ENCODE assay signal across 18 cellular contexts in genomic region chr2:170084820-170085475, GRCh38.
DNase-seq lines count a peak whose midpoint lies in the region; ATAC-seq and TF ChIP-seq lines count a peak whose summit lies in the region.
"Had no signal": no experiment of that assay in that cellular context is flagged by ENCODE, and none has a peak within 500 bp of the region (broad histone marks: within the 10 kb centered on the region; RNA-seq: fewer than 3 reads in every experiment).

No MANE protein-coding gene starts in this region.

- CTCF ChIA-PET in WTC11 (lab: Charles Lee) = interaction anchor here (0.5 to 0.9 kb wide), 2 partner anchors 12 to 632 kb away, joined by 3 read pairs; no protein-coding TSS in a partner anchor

- 88% methylated on average over 1 of the region's 2 CpGs; no CpG with 5 or more reads in 1 of the 2 experiments for WGBS in mesodermal cell (ENCODE audit: insufficient coverage in 2 of 2), 2 experiments

- H3K4me3 Mint-ChIP-seq in activated T-cell treated with anti-CD3 and anti-CD28 coated beads, Interleukin-2, amount 50 U/mL, for 72 hours = no peak overlapping the region
- H3K4me3 Mint-ChIP-seq in WTC11 (no peak overlapping the region), mesothelial cell of epicardium (no peak overlapping the region)

- POLR2A ChIA-PET in WTC11 (lab: Charles Lee) = no interaction called here

- H3K9me3 ChIP-seq in mesodermal cell (ENCODE audit: control insufficient read depth, low read length) = no peaks in the 10 kb centered on the region
- H3K9me3 ChIP-seq: Caco-2 had no signal

- no peaks in the 10 kb centered on the region for H3K27me3 Mint-ChIP-seq in activated T-cell treated with anti-CD3 and anti-CD28 coated beads, Interleukin-2, amount 50 U/mL, for 72 hours (ENCODE audit: low read depth)
- H3K27me3 Mint-ChIP-seq in WTC11 (ENCODE audit: low read depth) (no peaks in the 10 kb centered on the region), mesothelial cell of epicardium (ENCODE audit: low read depth) (no peaks in the 10 kb centered on the region)

- ATAC-seq in activated T-cell treated with anti-CD3 and anti-CD28 coated beads, Interleukin-2, amount 50 U/mL, for 72 hours (replicated peaks in 1 of 2) = peak; percentile 83 to 88
- ATAC-seq in WTC11 (no peak), HG03521 (IDR thresholded peaks at IDR 0.05; ENCODE audit: unreplicated experiment) (no peak), GM18519 (IDR thresholded peaks at IDR 0.05; ENCODE audit: low FRiP score, unreplicated experiment) (no peak)
- ATAC-seq: HCT116, Panc1 had no signal

- no peaks in the 10 kb centered on the region for H3K4me1 Mint-ChIP-seq in activated T-cell treated with anti-CD3 and anti-CD28 coated beads, Interleukin-2, amount 50 U/mL, for 72 hours (ENCODE audit: low read depth)
- peaks cover 25% of the 10 kb centered on the region for H3K4me1 Mint-ChIP-seq in WTC11
- no peaks in the 10 kb centered on the region for H3K4me1 Mint-ChIP-seq in mesothelial cell of epicardium

- DNase-seq in activated T-cell treated with anti-CD3 and anti-CD28 coated beads, Interleukin-2, amount 50 U/mL, for 72 hours = peak; percentile 4 to 22
- DNase-seq in activated T-cell treated with anti-CD3 and anti-CD28 coated beads, Interleukin-2, amount 50 U/mL, for 1 hour = no peak
- DNase-seq in NCI-H460 (ENCODE audit: extremely low read depth, low read depth) = peak; percentile 30
- no peak for DNase-seq in WTC11 (ENCODE audit: low spot score)
- no peak for DNase-seq in mesothelial cell of epicardium (ENCODE audit: low spot score in 2 of 2, unreplicated experiment in 2 of 2)
- DNase-seq: Caco-2, KG1, NCI-H1048, NCI-H1436 treated with DMSO at 0.1 percent for 48 hours, NCI-H2029 treated with DMSO at 0.1 percent for 48 hours, NCI-H510A treated with DMSO at 0.1 percent for 48 hours, NCI-H82 had no signal

- H3K36me3 ChIP-seq in mesodermal cell (ENCODE audit: control insufficient read depth, insufficient read depth, low read length) = peaks cover 14% of the 10 kb centered on the region

- TF ChIP-seq CTCF in WTC11 (IDR thresholded peaks at IDR 0.05) (no peak), mesothelial cell of epicardium (IDR thresholded peaks at IDR 0.05; ENCODE audit: unreplicated experiment) (no peak)

- H3K27ac ChIP-seq in mesodermal cell (ENCODE audit: low read depth, low read length, severe bottlenecking) = peak overlapping the region; percentile 47
- H3K27ac ChIP-seq: HL-60 had no signal

- no peak overlapping the region for H3K27ac Mint-ChIP-seq in activated T-cell treated with anti-CD3 and anti-CD28 coated beads, Interleukin-2, amount 50 U/mL, for 72 hours
- H3K27ac Mint-ChIP-seq in WTC11 (no peak overlapping the region), mesothelial cell of epicardium (no peak overlapping the region)

- H3K36me3 Mint-ChIP-seq in activated T-cell treated with anti-CD3 and anti-CD28 coated beads, Interleukin-2, amount 50 U/mL, for 72 hours (ENCODE audit: insufficient read depth in 2 of 2) = no peaks in the 10 kb centered on the region
- no peaks in the 10 kb centered on the region for H3K36me3 Mint-ChIP-seq in WTC11
- H3K36me3 Mint-ChIP-seq in mesothelial cell of epicardium = peaks cover 7% of the 10 kb centered on the region

- no peak overlapping the region for H3K4me3 ChIP-seq in mesodermal cell (ENCODE audit: extremely low read depth, insufficient read depth, low read length, poor library complexity, severe bottlenecking)

- H3K4me1 ChIP-seq in mesodermal cell (ENCODE audit: control insufficient read depth, insufficient read depth, low read length, poor library complexity, severe bottlenecking) = peaks cover 28% of the 10 kb centered on the region
- H3K4me1 ChIP-seq: Caco-2 had no signal

- no peaks in the 10 kb centered on the region for H3K9me3 Mint-ChIP-seq in activated T-cell treated with anti-CD3 and anti-CD28 coated beads, Interleukin-2, amount 50 U/mL, for 72 hours
- H3K9me3 Mint-ChIP-seq in WTC11 (no peaks in the 10 kb centered on the region), mesothelial cell of epicardium (no peaks in the 10 kb centered on the region)

TF ChIP-seq in WTC11, 78 proteins besides CTCF, POLR2A, EP300 and RAD21:
- TF ChIP-seq FOXP1 (CRISPR knock-in tag; IDR thresholded peaks at IDR 0.05; ENCODE audit: borderline replicate concordance) (no peak), ATF6 (CRISPR knock-in tag; IDR thresholded peaks at IDR 0.05) (no peak), GABPB1 (CRISPR knock-in tag; IDR thresholded peaks at IDR 0.05) (peak; percentile 80), FOXK1 (CRISPR knock-in tag; IDR thresholded peaks at IDR 0.05) (no peak)

Comparison
In these comparisons a context has a peak if more than half of its experiments do, and no peak if none do; other contexts are left out.
1. DNase-seq: peak in activated T-cell treated with anti-CD3 and anti-CD28 coated beads, Interleukin-2, amount 50 U/mL, for 72 hours (2 of 2) and NCI-H460 (single experiment); none in activated T-cell treated with anti-CD3 and anti-CD28 coated beads, Interleukin-2, amount 50 U/mL, for 1 hour (single experiment), WTC11 (single experiment) and mesothelial cell of epicardium (0 of 2).
2. ATAC-seq: peak in activated T-cell treated with anti-CD3 and anti-CD28 coated beads, Interleukin-2, amount 50 U/mL, for 72 hours (2 of 2); none in WTC11 (single experiment), HG03521 (single experiment) and GM18519 (single experiment).